In the genomic region with DNA sequence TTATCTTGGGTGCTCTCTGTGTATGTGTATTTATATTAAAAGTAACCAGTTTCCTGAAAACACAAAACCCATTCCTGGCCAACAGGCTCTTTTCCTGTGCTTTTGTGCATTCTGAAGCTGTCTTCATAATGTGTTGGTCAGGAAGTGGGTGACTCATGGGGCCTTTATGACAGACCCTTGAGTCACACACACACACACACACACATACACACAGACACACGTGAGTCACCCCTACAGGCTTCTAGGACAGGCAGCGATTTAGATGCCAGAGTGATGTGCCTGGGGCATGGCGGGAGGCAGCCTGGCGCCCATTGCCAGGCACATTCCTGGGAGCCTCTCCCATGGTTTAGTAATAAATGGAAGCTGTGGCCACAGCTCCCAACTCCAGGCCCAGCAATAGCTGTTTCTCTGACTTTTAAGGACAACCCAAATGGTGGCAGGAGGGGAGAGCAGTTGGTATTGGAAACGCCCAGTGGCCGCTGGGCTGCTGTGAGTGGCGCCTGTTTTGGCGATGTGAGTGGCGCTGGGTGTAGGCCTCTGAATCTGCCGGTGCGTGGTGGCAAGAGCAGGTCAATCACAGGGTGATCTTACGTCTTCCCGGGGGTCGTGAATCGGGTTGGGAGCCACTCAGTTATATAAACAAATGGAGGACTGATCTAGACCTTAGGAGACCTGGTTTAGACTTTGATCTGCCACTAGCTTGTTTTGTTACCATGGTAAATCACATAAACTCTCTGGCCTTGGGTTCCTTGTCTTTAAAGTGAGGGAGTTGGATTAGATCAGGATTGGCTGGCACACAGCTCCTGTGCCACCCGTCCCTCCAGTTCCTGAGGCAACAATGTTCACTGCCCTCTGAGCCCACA, we compare ENCODE assay signal across 8 cellular contexts.
DNase-seq lines count a peak whose midpoint lies in the region; FAIRE-seq and TF ChIP-seq lines count a peak whose summit lies in the region.

No MANE protein-coding gene starts in this region.

- peak; percentile 40 for FAIRE-seq in HTR-8/SVneo (lab: Jason Lieb, UNC)

- no peak overlapping the region for H3K4me2 ChIP-seq in parathyroid adenoma (ENCODE audit: low read length)
- no peak overlapping the region for H3K4me2 ChIP-seq in Karpas-422 (ENCODE audit: low read depth, low read length, poor library complexity, severe bottlenecking)

- POLR2A ChIA-PET in activated CD4-positive, alpha-beta memory T cell treated with anti-CD3 and anti-CD28 coated beads for 36 hours (lab: Charles Lee), result no interaction called here

- H3K27ac ChIP-seq in epithelial cell of prostate, result peak overlapping the region; percentile 99
- H3K27ac ChIP-seq in parathyroid adenoma, result peak overlapping the region; percentile 40
- H3K27ac ChIP-seq in Karpas-422 (ENCODE audit: low read length), result no peak overlapping the region

- H2AFZ ChIP-seq in parathyroid adenoma (no peak overlapping the region), Karpas-422 (ENCODE audit: low read length) (no peak overlapping the region)

- H3K79me2 ChIP-seq in parathyroid adenoma (no peaks in the 10 kb centered on the region), Karpas-422 (ENCODE audit: low read length) (no peaks in the 10 kb centered on the region)

- no peaks in the 10 kb centered on the region for H4K20me1 ChIP-seq in Karpas-422 (ENCODE audit: insufficient read depth, low read depth, low read length)

- H3K4me3 ChIP-seq in AG09309 (ENCODE audit: control insufficient read depth, low read depth, low read length) (no peak overlapping the region), parathyroid adenoma (ENCODE audit: low read depth, low read length) (no peak overlapping the region), Karpas-422 (ENCODE audit: low read length) (no peak overlapping the region)

- H3K36me3 ChIP-seq in parathyroid adenoma (ENCODE audit: control insufficient read depth, insufficient read depth, low read length) (no peaks in the 10 kb centered on the region), Karpas-422 (ENCODE audit: insufficient read depth, low read length) (no peaks in the 10 kb centered on the region)

- H3K4me3 Mint-ChIP-seq in activated CD4-positive, alpha-beta memory T cell treated with anti-CD3 and anti-CD28 coated beads for 36 hours, result no peak overlapping the region

- H3K4me1 Mint-ChIP-seq in activated CD4-positive, alpha-beta memory T cell treated with anti-CD3 and anti-CD28 coated beads for 36 hours (ENCODE audit: low read depth), result peaks cover 27% of the 10 kb centered on the region

- H3K9me3 ChIP-seq in parathyroid adenoma (ENCODE audit: control insufficient read depth, low read length) (no peaks in the 10 kb centered on the region), Karpas-422 (ENCODE audit: low read length) (no peaks in the 10 kb centered on the region)

- TF ChIP-seq CTCF in AG09309 (IDR thresholded peaks at IDR 0.05; ENCODE audit: control insufficient read depth, insufficient read depth, low read depth, low read length, missing control alignments), result no peak
- no peak for TF ChIP-seq CTCF in parathyroid adenoma (IDR thresholded peaks at IDR 0.05)

- DNase-seq in AG09309 (ENCODE audit: low read depth), result peak; percentile 99
- DNase-seq in HTR-8/SVneo (ENCODE audit: insufficient read length, low spot score), result peak; percentile 89
- peak; percentile 71 for DNase-seq in activated CD4-positive, alpha-beta memory T cell treated with anti-CD3 and anti-CD28 coated beads for 36 hours
- DNase-seq in epithelial cell of prostate (ENCODE audit: low read depth, low spot score), result peak; percentile 99
- no peak for DNase-seq in SHP77 treated with DMSO at 0.1 percent for 48 hours (lab: John Stamatoyannopoulos, UW)
- DNase-seq in Karpas-422, result no peak
- DNase-seq in OCI-M2 (lab: John Stamatoyannopoulos, UW; ENCODE audit: unreplicated experiment), result no peak

- H3K27ac Mint-ChIP-seq in activated CD4-positive, alpha-beta memory T cell treated with anti-CD3 and anti-CD28 coated beads for 36 hours, result no peak overlapping the region

- CTCF ChIA-PET in activated CD4-positive, alpha-beta memory T cell treated with anti-CD3 and anti-CD28 coated beads for 36 hours (lab: Charles Lee), result interaction anchor here (3.3 kb wide), 1 partner anchor 209 kb away, joined by 20 read pairs; no protein-coding TSS in a partner anchor

- H3K36me3 Mint-ChIP-seq in activated CD4-positive, alpha-beta memory T cell treated with anti-CD3 and anti-CD28 coated beads for 36 hours, result no peaks in the 10 kb centered on the region

- H3K9ac ChIP-seq in parathyroid adenoma (no peak overlapping the region), Karpas-422 (ENCODE audit: low read length) (no peak overlapping the region)

- H3K9me2 ChIP-seq in Karpas-422 (replicated peaks; ENCODE audit: insufficient read depth, low read length), result no peaks in the 10 kb centered on the region

- H3K4me1 ChIP-seq in parathyroid adenoma, result peaks cover 4% of the 10 kb centered on the region
- H3K4me1 ChIP-seq in Karpas-422 (ENCODE audit: low read length), result peaks cover 7% of the 10 kb centered on the region

- intact Hi-C loops in activated CD4-positive, alpha-beta memory T cell treated with anti-CD3 and anti-CD28 coated beads for 36 hours (cut with micrococcal nuclease), result loop anchor here (2.0 to 5.0 kb wide), 2 partner anchors 184 to 209 kb away; no protein-coding TSS in a partner anchor

- H3K27me3 ChIP-seq in parathyroid adenoma (ENCODE audit: control insufficient read depth, insufficient read depth, low read length), result no peaks in the 10 kb centered on the region
- no peaks in the 10 kb centered on the region for H3K27me3 ChIP-seq in Karpas-422 (ENCODE audit: low read length)

- H3K27me3 Mint-ChIP-seq in activated CD4-positive, alpha-beta memory T cell treated with anti-CD3 and anti-CD28 coated beads for 36 hours, result peaks cover 3% of the 10 kb centered on the region

- no peaks in the 10 kb centered on the region for H3K9me3 Mint-ChIP-seq in activated CD4-positive, alpha-beta memory T cell treated with anti-CD3 and anti-CD28 coated beads for 36 hours

Comparison
In these comparisons a context has a peak if more than half of its experiments do, and no peak if none do; other contexts are left out.
1. DNase-seq: peak in AG09309 (single experiment), HTR-8/SVneo (single experiment), activated CD4-positive, alpha-beta memory T cell treated with anti-CD3 and anti-CD28 coated beads for 36 hours (single experiment) and epithelial cell of prostate (single experiment); none in SHP77 treated with DMSO at 0.1 percent for 48 hours (single experiment), Karpas-422 (single experiment) and OCI-M2 (single experiment).